1 cellular context compared by ENCODE assay signal in genomic region chr2:65018141-65018582, GRCh38.
TF ChIP-seq lines count a peak whose summit lies in the region.

No MANE protein-coding gene starts in this region.

TF ChIP-seq in Ishikawa, 13 proteins besides CTCF, POLR2A, EP300 and RAD21 (continued from another document):
- TF ChIP-seq TCF12 (IDR thresholded peaks at IDR 0.05; ENCODE audit: low read depth) (no peak), MAX (IDR thresholded peaks at IDR 0.05) (no peak), EGR1 (IDR thresholded peaks at IDR 0.05) (no peak), CEBPB (IDR thresholded peaks at IDR 0.05) (peak; percentile 58), TEAD4 (IDR thresholded peaks at IDR 0.05) (no peak), FOXM1 (IDR thresholded peaks at IDR 0.05; ENCODE audit: borderline replicate concordance, low read depth) (no peak)
- TF ChIP-seq, protein P1, sequence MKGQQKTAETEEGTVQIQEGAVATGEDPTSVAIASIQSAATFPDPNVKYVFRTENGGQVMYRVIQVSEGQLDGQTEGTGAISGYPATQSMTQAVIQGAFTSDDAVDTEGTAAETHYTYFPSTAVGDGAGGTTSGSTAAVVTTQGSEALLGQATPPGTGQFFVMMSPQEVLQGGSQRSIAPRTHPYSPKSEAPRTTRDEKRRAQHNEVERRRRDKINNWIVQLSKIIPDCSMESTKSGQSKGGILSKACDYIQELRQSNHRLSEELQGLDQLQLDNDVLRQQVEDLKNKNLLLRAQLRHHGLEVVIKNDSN (IDR thresholded peaks at IDR 0.05) = no peak
